8 cellular contexts compared by ENCODE assay signal in genomic region chr15:75348034-75348562, GRCh38. TPM values are rescaled to one million over a fixed set of nuclear protein-coding genes. Genes with fewer than 3 reads are reported as not detected.
A peak's percentile ranks its signal among the peaks of the same experiment; 100 is the strongest.
DNase-seq lines count a peak whose midpoint lies in the region; ATAC-seq, FAIRE-seq and TF ChIP-seq lines count a peak whose summit lies in the region.

No MANE protein-coding gene starts in this region.

- H3K36me3 ChIP-seq in pancreas, result no peaks in the 10 kb centered on the region

- no peak for TF ChIP-seq CTCF in fibroblast of villous mesenchyme (IDR thresholded peaks at IDR 0.05; ENCODE audit: insufficient read depth, low read depth, low read length)
- no peak for TF ChIP-seq CTCF in pancreas (IDR thresholded peaks at IDR 0.05)

- peak overlapping the region; percentile 53 to 66 (median 58) for H3K27ac ChIP-seq in pancreas

- H3K9me3 ChIP-seq in pancreas, result no peaks in the 10 kb centered on the region

- no peaks in the 10 kb centered on the region for H3K27me3 ChIP-seq in pancreas

- ATAC-seq in SK-N-SH treated with all-trans-retinoic acid at 6 μM for 48 hours, result peak; percentile 57
- ATAC-seq in pancreas, result peak; percentile 45 to 54 (median 52)
- ATAC-seq in HG02970 (IDR thresholded peaks at IDR 0.05; ENCODE audit: low FRiP score, unreplicated experiment), result no peak
- ATAC-seq in HG02588 (IDR thresholded peaks at IDR 0.05; ENCODE audit: unreplicated experiment), result no peak

- no peak for FAIRE-seq in pancreas (lab: Jason Lieb, UNC)

- intact Hi-C loops in pancreas (cut with DNase I), result no loop called here

- DNase-seq in ELR (ENCODE audit: low read depth) (peak; percentile 13), fibroblast of villous mesenchyme (ENCODE audit: low read depth) (no peak), pancreas (peak in 3 of 6 donors; percentile 62 to 78 (median 72)), midbrain (lab: John Stamatoyannopoulos, UW) (no peak), cerebellar cortex (ENCODE audit: low spot score) (no peak)

- H3K4me1 ChIP-seq in pancreas, result peaks cover 0 to 7% (median 0%) of the 10 kb centered on the region in 3 donors

- H3K4me3 ChIP-seq in fibroblast of villous mesenchyme (ENCODE audit: low read depth, low read length) (peak overlapping the region; percentile 85), pancreas (peak overlapping the region; percentile 79 to 99 (median 88))

- 0 to 1% methylated on average over 34 to 45 of the region's 45 CpGs for WGBS in pancreas, 2 donors

TF ChIP-seq in SK-N-SH treated with all-trans-retinoic acid at 6 μM for 48 hours, 23 proteins besides CTCF, POLR2A, EP300 and RAD21:
- TF ChIP-seq CSDC2 (CRISPR knock-in tag; IDR thresholded peaks at IDR 0.05) (no peak), ZFP30 (CRISPR knock-in tag; IDR thresholded peaks at IDR 0.05) (no peak), BACH2 (CRISPR knock-in tag; IDR thresholded peaks at IDR 0.05; ENCODE audit: borderline replicate concordance) (no peak), RARB (CRISPR knock-in tag; IDR thresholded peaks at IDR 0.05) (no peak), ISL1 (CRISPR knock-in tag; IDR thresholded peaks at IDR 0.05) (no peak)
TF ChIP-seq in SK-N-SH treated with all-trans-retinoic acid at 6 μM for 48 hours: peak in this region for 0.

RNA-seq across cellular contexts. Expression of gene NEIL1, which starts 1.3 kb away (rescaled TPM):
- total RNA-seq in fibroblast of villous mesenchyme, result 3.2 and 4.3 TPM in 2 replicates
- 10 to 100 TPM in 5 of 6 donors, 1 to 10 TPM in 1; 9.1 to 26.5 (median 21.1) TPM for total RNA-seq in pancreas
- polyA plus RNA-seq in pancreas, result 10 to 100 TPM; 71.0 to 97.5 TPM

RNA-seq across cellular contexts. Expression of gene COMMD4, which starts 12.2 kb away (rescaled TPM):
- total RNA-seq in fibroblast of villous mesenchyme, result 61.7 and 74.7 TPM in 2 replicates
- 10 to 100 TPM; 19.6 to 30.5 (median 24.0) TPM for total RNA-seq in pancreas
- polyA plus RNA-seq in pancreas, result 10 to 100 TPM; 81.8 to 97.7 TPM

RNA-seq across cellular contexts. Expression of gene MAN2C1, which starts 20.3 kb away (rescaled TPM):
- total RNA-seq in fibroblast of villous mesenchyme, result 123 and 162 TPM in 2 replicates
- 100 to 1,000 TPM in 3 of 6 donors, 10 to 100 TPM in 3; 63.7 to 115 (median 91.1) TPM for total RNA-seq in pancreas
- 100 to 1,000 TPM; 430 to 509 TPM for polyA plus RNA-seq in pancreas

Comparison
In these comparisons a context has a peak if more than half of its experiments do, and no peak if none do; other contexts are left out.
1. ATAC-seq: peak in SK-N-SH treated with all-trans-retinoic acid at 6 μM for 48 hours (single experiment) and pancreas (4 of 4); none in HG02970 (single experiment) and HG02588 (single experiment).